In genomic region chr7:1516586-1517251, GRCh38 we compare ENCODE assay signal across 1 cellular context.
TF ChIP-seq lines count a peak whose summit lies in the region.

No MANE protein-coding gene starts in this region.

TF ChIP-seq in HepG2, 621 proteins besides CTCF, POLR2A, EP300 and RAD21 (continued from another document and continues in another):
- TF ChIP-seq AKNA (CRISPR knock-in tag; IDR thresholded peaks at IDR 0.05; ENCODE audit: borderline replicate concordance) (no peak), ZNF564 (CRISPR knock-in tag; IDR thresholded peaks at IDR 0.05) (no peak), DNMT3B (CRISPR knock-in tag; conservative IDR thresholded peaks at IDR 0.05) (no peak), TRIM24 (CRISPR knock-in tag; IDR thresholded peaks at IDR 0.05) (no peak), SMYD3 (CRISPR knock-in tag; IDR thresholded peaks at IDR 0.05) (no peak), ZBTB26 (CRISPR knock-in tag; IDR thresholded peaks at IDR 0.05; ENCODE audit: borderline replicate concordance) (no peak), TARDBP (CRISPR knock-in tag; IDR thresholded peaks at IDR 0.05) (no peak), ZNF234 (CRISPR knock-in tag; conservative IDR thresholded peaks at IDR 0.05) (no peak), ZNF816 (CRISPR knock-in tag; IDR thresholded peaks at IDR 0.05; ENCODE audit: borderline replicate concordance) (no peak), ELF3 (CRISPR knock-in tag; IDR thresholded peaks at IDR 0.05) (peak; percentile 44), TEAD3 (CRISPR knock-in tag; optimal IDR thresholded peaks at IDR 0.05; ENCODE audit: borderline replicate concordance) (peak; percentile 58), ZNF367 (CRISPR knock-in tag; IDR thresholded peaks at IDR 0.05; ENCODE audit: borderline replicate concordance) (no peak), ZNF280B (CRISPR knock-in tag; IDR thresholded peaks at IDR 0.05; ENCODE audit: borderline replicate concordance) (no peak), EZH2 (conservative IDR thresholded peaks at IDR 0.05; ENCODE audit: low read depth, low read length) (no peak), ZNF34 (CRISPR knock-in tag; IDR thresholded peaks at IDR 0.05; ENCODE audit: borderline replicate concordance) (no peak), FOXA1 (IDR thresholded peaks at IDR 0.05) (no peak), FOXA1 (CRISPR knock-in tag; IDR thresholded peaks at IDR 0.05) (peak; percentile 51), ZNF362 (CRISPR knock-in tag; IDR thresholded peaks at IDR 0.05; ENCODE audit: borderline replicate concordance) (no peak), ZNF652 (CRISPR knock-in tag; IDR thresholded peaks at IDR 0.05; ENCODE audit: borderline replicate concordance, low read depth) (no peak), ARID5B (CRISPR knock-in tag; IDR thresholded peaks at IDR 0.05) (0 out of 2 replicates have a peak, but pooled peaks have one; percentile 16), ZNF333 (CRISPR knock-in tag; IDR thresholded peaks at IDR 0.05; ENCODE audit: borderline replicate concordance) (no peak), ZNF644 (CRISPR knock-in tag; IDR thresholded peaks at IDR 0.05; ENCODE audit: low read depth) (no peak), PITX1 (CRISPR knock-in tag; IDR thresholded peaks at IDR 0.05) (no peak), MED1 (CRISPR knock-in tag; IDR thresholded peaks at IDR 0.05) (peak; percentile 57), GLMP (CRISPR knock-in tag; IDR thresholded peaks at IDR 0.05; ENCODE audit: borderline replicate concordance) (no peak), ZNF460 (CRISPR knock-in tag; IDR thresholded peaks at IDR 0.05; ENCODE audit: borderline replicate concordance) (no peak), ZBTB3 (CRISPR knock-in tag; IDR thresholded peaks at IDR 0.05; ENCODE audit: borderline replicate concordance, low read depth) (no peak), ARNTL (CRISPR knock-in tag; IDR thresholded peaks at IDR 0.05) (no peak), GPN1 (CRISPR knock-in tag; IDR thresholded peaks at IDR 0.05; ENCODE audit: borderline replicate concordance) (no peak), CEBPB (IDR thresholded peaks at IDR 0.05; ENCODE audit: borderline replicate concordance, low read depth, low read length) (no peak), DZIP1 (CRISPR knock-in tag; IDR thresholded peaks at IDR 0.05) (no peak), SNAPC4 (CRISPR knock-in tag; IDR thresholded peaks at IDR 0.05) (no peak), IKZF5 (CRISPR knock-in tag; IDR thresholded peaks at IDR 0.05) (no peak), SOX5 (CRISPR knock-in tag; IDR thresholded peaks at IDR 0.05; ENCODE audit: borderline replicate concordance) (no peak), ZNF282 (IDR thresholded peaks at IDR 0.05; ENCODE audit: partially characterized antibody) (no peak), HDAC2 (CRISPR knock-in tag; IDR thresholded peaks at IDR 0.05) (0 out of 2 replicates have a peak, but pooled peaks have one; percentile 15)
